In the genomic region with DNA sequence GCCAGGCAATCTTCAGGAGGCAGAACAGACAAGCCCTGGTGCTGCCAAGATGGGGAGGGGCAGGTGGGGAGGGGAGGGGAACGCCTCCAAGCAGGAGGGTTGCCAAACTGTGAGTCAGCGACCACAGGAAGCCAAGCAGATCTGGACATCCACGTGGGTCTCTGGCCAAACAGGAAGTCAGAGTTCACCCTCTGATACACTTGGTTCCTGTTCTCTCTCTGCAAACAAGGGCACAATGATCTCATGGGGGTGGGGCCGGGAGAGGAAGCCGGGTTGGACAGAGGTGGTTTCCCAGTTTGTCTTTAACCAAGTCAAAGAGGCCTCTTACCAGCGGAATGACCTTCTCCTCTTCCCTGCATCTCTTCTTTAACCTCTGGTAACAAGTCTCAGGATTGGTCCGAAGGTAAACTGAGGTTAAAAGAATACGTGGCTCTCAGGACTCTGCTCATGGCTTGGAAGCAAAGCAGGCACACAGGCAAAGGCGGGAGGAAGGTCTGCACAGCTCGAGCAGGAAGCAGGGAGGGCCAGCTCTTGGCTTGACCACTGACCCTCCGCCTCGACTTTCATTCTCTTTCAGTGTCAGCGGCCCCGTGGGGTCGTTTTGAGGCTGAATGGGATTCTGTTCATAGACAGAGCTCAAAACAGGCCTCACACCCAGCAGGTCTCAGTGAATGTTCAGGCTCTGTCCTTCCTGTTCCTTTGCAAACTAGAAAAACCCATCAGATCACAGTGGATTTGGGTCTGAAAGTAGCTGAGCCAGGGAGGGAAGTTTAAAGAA, we compare ENCODE assay signal across 8 cellular contexts. TPM values are rescaled to one million over a fixed set of nuclear protein-coding genes. Genes with fewer than 3 reads are reported as not detected.
DNase-seq lines count a peak whose midpoint lies in the region; ATAC-seq and TF ChIP-seq lines count a peak whose summit lies in the region.

No MANE protein-coding gene starts in this region.

- peak overlapping the region; percentile 86 for H3K4me3 Mint-ChIP-seq in activated T-helper 17 cell treated with anti-CD3 and anti-CD28 coated beads, Interleukin-2, amount 50 U/mL, for 72 hours

- H3K4me3 ChIP-seq in Peyer's patch, result peak overlapping the region in 3 of 4 donors; percentile 27 to 34 (median 31)

- H3K27ac ChIP-seq in Peyer's patch (peak overlapping the region; percentile 83 to 99 (median 92)), substantia nigra (ENCODE audit: low read depth, low read length, poor library complexity, severe bottlenecking) (peak overlapping the region; percentile 100)

- TF ChIP-seq CTCF in Peyer's patch (IDR thresholded peaks at IDR 0.05), result peak in 1 of 6 experiments; percentile 8

- H3K27ac Mint-ChIP-seq in activated T-helper 17 cell treated with anti-CD3 and anti-CD28 coated beads, Interleukin-2, amount 50 U/mL, for 72 hours, result peak overlapping the region; percentile 96

- peaks cover 17 to 54% (median 46%) of the 10 kb centered on the region in 4 donors for H3K4me1 ChIP-seq in Peyer's patch

- H3K9me3 Mint-ChIP-seq in activated T-helper 17 cell treated with anti-CD3 and anti-CD28 coated beads, Interleukin-2, amount 50 U/mL, for 72 hours, result no peaks in the 10 kb centered on the region

- peak in 1 of 2 donors; percentile 70 for TF ChIP-seq POLR2A in Peyer's patch (IDR thresholded peaks at IDR 0.05)

- no peaks in the 10 kb centered on the region for H3K36me3 ChIP-seq in Peyer's patch

- DNase-seq in AML-193 (lab: John Stamatoyannopoulos, UW) (peak; percentile 95 to 96), GM19238 (ENCODE audit: insufficient read length, low spot score) (peak; percentile 93), Peyer's patch (peak; percentile 96 to 98 (median 97)), fibroblast of the conjunctiva (ENCODE audit: low read depth) (peak; percentile 99), non-pigmented ciliary epithelial cell (ENCODE audit: low read depth) (peak; percentile 99), substantia nigra (lab: John Stamatoyannopoulos, UW) (peak in 48 of 49 donors; percentile 70 to 98 (median 89))

- no peaks in the 10 kb centered on the region for H3K9me3 ChIP-seq in Peyer's patch

- ATAC-seq in HG03439 (IDR thresholded peaks at IDR 0.05; ENCODE audit: unreplicated experiment), result peak; percentile 98
- peak; percentile 94 for ATAC-seq in activated T-helper 17 cell treated with anti-CD3 and anti-CD28 coated beads, Interleukin-2, amount 50 U/mL, for 72 hours (replicated peaks)

- no peaks in the 10 kb centered on the region for H3K27me3 ChIP-seq in Peyer's patch

- H3K27me3 Mint-ChIP-seq in activated T-helper 17 cell treated with anti-CD3 and anti-CD28 coated beads, Interleukin-2, amount 50 U/mL, for 72 hours, result no peaks in the 10 kb centered on the region

- peaks cover 52% of the 10 kb centered on the region for H3K4me1 Mint-ChIP-seq in activated T-helper 17 cell treated with anti-CD3 and anti-CD28 coated beads, Interleukin-2, amount 50 U/mL, for 72 hours

- peaks cover 1% of the 10 kb centered on the region for H3K36me3 Mint-ChIP-seq in activated T-helper 17 cell treated with anti-CD3 and anti-CD28 coated beads, Interleukin-2, amount 50 U/mL, for 72 hours (ENCODE audit: low read depth)

RNA-seq across cellular contexts. Expression of a gene that starts 32.9 kb away (rescaled TPM):
- 10 to 100 TPM; 22.8 to 33.1 (median 27.1) TPM for total RNA-seq in Peyer's patch
- 1 to 10 TPM; 5.7 to 6.6 TPM for total RNA-seq in activated T-helper 17 cell treated with anti-CD3 and anti-CD28 coated beads, Interleukin-2, amount 50 U/mL, for 72 hours

RNA-seq across cellular contexts. Expression of a gene that starts 35.4 kb away (rescaled TPM):
- total RNA-seq in Peyer's patch, result 10 to 100 TPM in 3 of 4 donors, 1 to 10 TPM in 1; 7.5 to 47.1 (median 22.2) TPM
- total RNA-seq in activated T-helper 17 cell treated with anti-CD3 and anti-CD28 coated beads, Interleukin-2, amount 50 U/mL, for 72 hours, result 100 to 1,000 TPM; 117 to 155 TPM

RNA-seq across cellular contexts. Expression of a gene that starts 49.2 kb away (rescaled TPM):
- total RNA-seq in Peyer's patch, result 1 to 10 TPM in 3 of 4 donors, not detected in 1; 1.4 to 3.6 (median 2.1) TPM
- total RNA-seq in activated T-helper 17 cell treated with anti-CD3 and anti-CD28 coated beads, Interleukin-2, amount 50 U/mL, for 72 hours, result 10 to 100 TPM; 15.8 to 15.9 TPM

Comparison
In these comparisons a context has a peak if more than half of its experiments do, and no peak if none do; other contexts are left out.
1. Peak in every context shown above with its lines: DNase-seq, ATAC-seq, H3K4me3 ChIP-seq and H3K27ac ChIP-seq.